In the genomic region with DNA sequence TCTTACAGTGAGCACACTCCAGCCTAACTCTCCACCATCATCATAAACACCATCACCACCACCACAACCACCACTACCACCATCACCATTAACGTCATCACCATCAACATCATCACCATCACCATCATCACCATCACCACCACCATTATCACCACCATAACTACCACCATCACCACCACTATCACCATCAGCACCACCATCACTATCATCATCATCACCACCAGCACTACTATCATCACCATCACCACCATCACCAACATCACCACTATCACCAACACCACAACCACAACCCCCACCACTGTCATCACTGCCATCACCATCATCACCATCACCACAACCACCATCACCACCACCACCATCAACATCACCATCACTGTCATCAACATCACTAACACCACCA, we compare ENCODE assay signal across 36 cellular contexts.
"Had no signal": no experiment of that assay in that cellular context is flagged by ENCODE, and none has a peak within 500 bp of the region (broad histone marks: within the 10 kb centered on the region; RNA-seq: fewer than 3 reads in every experiment).

No MANE protein-coding gene starts in this region.

- H3K36me3 ChIP-seq: ascending aorta, cardiac muscle cell had no signal

- H3K4me3 ChIP-seq: ascending aorta, cardiac muscle cell had no signal

- H3K27ac ChIP-seq: ascending aorta, cardiac muscle cell, VCaP had no signal

- H3K9me3 ChIP-seq: ascending aorta had no signal

- FAIRE-seq: bronchial epithelial cell, TTC549 had no signal

- H3K9me3 Mint-ChIP-seq: activated CD4-positive, alpha-beta T cell treated with anti-CD3 and anti-CD28 coated beads, Interleukin-2, amount 10 ng/mL, durations not matched to agents 24 days and 14 days; activated CD8-positive, alpha-beta T cell treated with anti-CD3 and anti-CD28 coated beads for 36 hours; activated naive CD4-positive, alpha-beta T cell treated with anti-CD3 and anti-CD28 coated beads, Interleukin-2, amount 50 U/mL, for 24 hours; activated T-helper 2 cell treated with anti-CD3 and anti-CD28 coated beads, Interferon-gamma antibody, Interleukin-2, Interleukin-4, amounts not matched to agents 10 μg/mL and 5 μg/mL and 100 μg/mL, durations not matched to agents 14 hours and 24 hours and 36 hours; T-helper 1 cell treated with Interleukin-12 subunit alpha and Interleukin-12 subunit beta and Interleukin-4 antibody, amounts not matched to agents 30 μg/mL and 1 μg/mL, for 36 hours; T-helper 2 cell treated with Interferon-gamma antibody and Interleukin-4, amounts not matched to agents 5 μg/mL and 100 μg/mL, for 36 hours had no signal

- H3K4me3 Mint-ChIP-seq: activated B cell treated with CpG ODN at 0.5 μM for 24 hours; activated CD4-positive, alpha-beta memory T cell treated with anti-CD3 and anti-CD28 coated beads for 36 hours; activated CD4-positive, alpha-beta T cell treated with anti-CD3 and anti-CD28 coated beads, Interleukin-2, amount 10 ng/mL, durations not matched to agents 24 days and 14 days; activated CD8-positive, alpha-beta memory T cell treated with anti-CD3 and anti-CD28 coated beads, Interleukin-2, amount 10 ng/mL, durations not matched to agents 7 days and 5 days; activated CD8-positive, alpha-beta T cell treated with anti-CD3 and anti-CD28 coated beads for 36 hours; activated naive CD4-positive, alpha-beta T cell treated with anti-CD3 and anti-CD28 coated beads, Interleukin-2, amount 10 ng/mL, durations not matched to agents 7 days and 5 days; activated naive CD4-positive, alpha-beta T cell treated with anti-CD3 and anti-CD28 coated beads, Interleukin-2, amount 50 U/mL, for 24 hours; activated naive CD8-positive, alpha-beta T cell; activated T-cell treated with anti-CD3 and anti-CD28 coated beads, Interleukin-2, amount 50 U/mL, for 24 hours; brain; central memory CD8-positive, alpha-beta T cell; T-helper 1 cell treated with Interleukin-12 subunit alpha and Interleukin-12 subunit beta and Interleukin-4 antibody, amounts not matched to agents 30 μg/mL and 1 μg/mL, for 36 hours; T-helper 2 cell treated with Interferon-gamma antibody and Interleukin-4, amounts not matched to agents 5 μg/mL and 100 μg/mL, for 36 hours had no signal

- H3K27me3 Mint-ChIP-seq: activated B cell treated with CpG ODN at 0.5 μM for 24 hours; activated CD4-positive, alpha-beta T cell treated with anti-CD3 and anti-CD28 coated beads, Interleukin-2, amount 10 ng/mL, durations not matched to agents 24 days and 14 days; activated CD8-positive, alpha-beta memory T cell treated with anti-CD3 and anti-CD28 coated beads, Interleukin-2, amount 10 ng/mL, durations not matched to agents 7 days and 5 days; activated naive CD4-positive, alpha-beta T cell treated with anti-CD3 and anti-CD28 coated beads, Interleukin-2, amount 10 ng/mL, durations not matched to agents 7 days and 5 days; activated naive CD4-positive, alpha-beta T cell treated with anti-CD3 and anti-CD28 coated beads, Interleukin-2, amount 50 U/mL, for 24 hours; activated naive CD8-positive, alpha-beta T cell had no signal

- H3K36me3 Mint-ChIP-seq: activated CD4-positive, alpha-beta memory T cell treated with anti-CD3 and anti-CD28 coated beads for 36 hours; activated CD8-positive, alpha-beta memory T cell treated with anti-CD3 and anti-CD28 coated beads, Interleukin-2, amount 10 ng/mL, durations not matched to agents 7 days and 5 days; activated naive CD4-positive, alpha-beta T cell treated with anti-CD3 and anti-CD28 coated beads, Interleukin-2, amount 10 ng/mL, durations not matched to agents 7 days and 5 days; activated naive CD4-positive, alpha-beta T cell treated with anti-CD3 and anti-CD28 coated beads, Interleukin-2, amount 50 U/mL, for 24 hours; activated naive CD8-positive, alpha-beta T cell; brain had no signal

- DNase-seq: activated B cell treated with CpG ODN at 0.5 μM for 24 hours; activated CD4-positive, alpha-beta memory T cell treated with anti-CD3 and anti-CD28 coated beads for 36 hours; activated CD4-positive, alpha-beta T cell treated with anti-CD3 and anti-CD28 coated beads for 4 hours; activated CD4-positive, alpha-beta T cell treated with anti-CD3 and anti-CD28 coated beads, Interleukin-2, amount 50 U/mL, for 1 hour; activated CD4-positive, alpha-beta T cell treated with anti-CD3 and anti-CD28 coated beads, Interleukin-2, amount 50 U/mL, for 4 hours; activated CD4-positive, CD25-positive, alpha-beta regulatory T cell treated with anti-CD3 and anti-CD28 coated beads, Interleukin-2, amount 50 U/mL, for 72 hours; activated CD8-positive, alpha-beta memory T cell treated with anti-CD3 and anti-CD28 coated beads for 24 hours; activated CD8-positive, alpha-beta memory T cell treated with anti-CD3 and anti-CD28 coated beads, Interleukin-2, amount 10 ng/mL, durations not matched to agents 7 days and 5 days; activated CD8-positive, alpha-beta memory T cell treated with anti-CD3 and anti-CD28 coated beads, Interleukin-2, amount 50 U/mL, for 48 hours; activated CD8-positive, alpha-beta T cell treated with anti-CD3 and anti-CD28 coated beads for 36 hours; activated effector memory CD4-positive, alpha-beta T cell treated with Interleukin-2 at 50 U/mL for 16 hours; activated gamma-delta T cell; activated naive CD4-positive, alpha-beta T cell treated with anti-CD3 and anti-CD28 coated beads, Interleukin-2, amount 10 ng/mL, durations not matched to agents 7 days and 5 days; activated naive CD4-positive, alpha-beta T cell treated with Interleukin-2 at 50 U/mL for 16 hours; activated T-cell treated with anti-CD3 and anti-CD28 coated beads, Interleukin-2, amount 50 U/mL, for 24 hours; activated T-cell treated with anti-CD3 and anti-CD28 coated beads, Interleukin-2, amount 50 U/mL, for 48 hours; amygdala; anterior cingulate cortex; caudate nucleus; cerebellar nuclear complex; T-helper 1 cell; T-helper 2 cell; T-helper 9 cell had no signal

- H3K27ac Mint-ChIP-seq: activated B cell treated with CpG ODN at 0.5 μM for 24 hours; activated CD4-positive, alpha-beta memory T cell treated with anti-CD3 and anti-CD28 coated beads for 36 hours; activated CD4-positive, alpha-beta T cell treated with anti-CD3 and anti-CD28 coated beads, Interleukin-2, amount 10 ng/mL, durations not matched to agents 24 days and 14 days; activated CD8-positive, alpha-beta memory T cell treated with anti-CD3 and anti-CD28 coated beads, Interleukin-2, amount 10 ng/mL, durations not matched to agents 7 days and 5 days; activated CD8-positive, alpha-beta T cell treated with anti-CD3 and anti-CD28 coated beads for 36 hours; activated naive CD4-positive, alpha-beta T cell treated with anti-CD3 and anti-CD28 coated beads, Interleukin-2, amount 10 ng/mL, durations not matched to agents 7 days and 5 days; activated naive CD4-positive, alpha-beta T cell treated with anti-CD3 and anti-CD28 coated beads, Interleukin-2, amount 50 U/mL, for 24 hours; activated naive CD8-positive, alpha-beta T cell; activated T-cell treated with anti-CD3 and anti-CD28 coated beads, Interleukin-2, amount 50 U/mL, for 24 hours; activated T-helper 2 cell treated with anti-CD3 and anti-CD28 coated beads, Interferon-gamma antibody, Interleukin-2, Interleukin-4, amounts not matched to agents 10 μg/mL and 5 μg/mL and 100 μg/mL, durations not matched to agents 14 hours and 24 hours and 36 hours; brain; T-helper 1 cell treated with Interleukin-12 subunit alpha and Interleukin-12 subunit beta and Interleukin-4 antibody, amounts not matched to agents 30 μg/mL and 1 μg/mL, for 36 hours; T-helper 2 cell treated with Interferon-gamma antibody and Interleukin-4, amounts not matched to agents 5 μg/mL and 100 μg/mL, for 36 hours had no signal

- H3K4me1 Mint-ChIP-seq: activated B cell treated with CpG ODN at 0.5 μM for 24 hours; activated CD4-positive, alpha-beta T cell treated with anti-CD3 and anti-CD28 coated beads, Interleukin-2, amount 10 ng/mL, durations not matched to agents 24 days and 14 days; activated CD8-positive, alpha-beta memory T cell treated with anti-CD3 and anti-CD28 coated beads, Interleukin-2, amount 10 ng/mL, durations not matched to agents 7 days and 5 days; activated naive CD4-positive, alpha-beta T cell treated with anti-CD3 and anti-CD28 coated beads, Interleukin-2, amount 10 ng/mL, durations not matched to agents 7 days and 5 days; activated naive CD4-positive, alpha-beta T cell treated with anti-CD3 and anti-CD28 coated beads, Interleukin-2, amount 50 U/mL, for 24 hours; brain; central memory CD8-positive, alpha-beta T cell had no signal

- ATAC-seq: activated CD8-positive, alpha-beta memory T cell treated with anti-CD3 and anti-CD28 coated beads, Interleukin-2, amount 10 ng/mL, durations not matched to agents 7 days and 5 days; activated CD8-positive, alpha-beta T cell treated with anti-CD3 and anti-CD28 coated beads for 36 hours had no signal

- H3K4me1 ChIP-seq: ascending aorta had no signal

- H3K27me3 ChIP-seq: ascending aorta, cardiac muscle cell had no signal
